In the genomic region with DNA sequence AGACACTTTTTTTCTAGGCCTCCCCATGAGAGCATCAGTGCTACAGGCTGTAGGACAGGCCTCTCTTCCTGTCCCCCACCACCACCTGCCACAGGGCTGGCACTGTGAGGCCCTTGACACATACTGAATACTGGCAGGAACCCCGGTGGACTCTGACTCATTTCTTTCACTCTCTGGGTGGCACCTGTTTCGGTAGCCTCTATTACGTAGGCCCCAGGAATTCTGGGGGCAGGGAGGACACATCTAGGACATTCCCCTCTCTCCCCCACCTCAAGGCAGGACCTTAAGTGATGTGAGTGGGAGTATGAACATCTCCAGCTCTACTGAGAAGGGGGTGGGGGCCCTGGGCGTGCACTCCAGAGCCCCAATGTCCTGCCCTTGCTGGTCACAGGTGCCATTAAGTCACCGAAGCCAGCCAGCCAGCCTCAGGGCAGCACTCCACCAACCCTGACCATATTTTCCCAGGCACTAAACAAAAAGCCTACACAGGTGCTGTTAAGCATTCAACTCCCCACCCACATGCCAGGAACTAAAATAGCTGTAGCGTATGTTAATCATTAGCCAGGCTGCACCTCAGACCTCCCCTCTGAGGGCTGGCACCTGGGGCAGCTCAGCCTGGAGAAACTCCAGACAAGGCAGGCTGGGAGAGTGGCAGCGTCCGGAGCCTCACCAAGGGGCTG, we compare ENCODE assay signal across 8 cellular contexts. TPM values are rescaled to one million over a fixed set of nuclear protein-coding genes. Genes with fewer than 3 reads are reported as not detected.
DNase-seq lines count a peak whose midpoint lies in the region; ATAC-seq, FAIRE-seq and TF ChIP-seq lines count a peak whose summit lies in the region.

No MANE protein-coding gene starts in this region.

- ATAC-seq in HG03575 (IDR thresholded peaks at IDR 0.05; ENCODE audit: extremely low read depth, insufficient number of reproducible peaks, low FRiP score, unreplicated experiment): peak; percentile 48
- ATAC-seq in pancreas: peak; percentile 85 to 92 (median 90)
- ATAC-seq in sciatic nerve: no peak

- H3K9me3 ChIP-seq in pancreas (no peaks in the 10 kb centered on the region), HAP-1 (no peaks in the 10 kb centered on the region; the same call in 1 of the 2 replicates)

- intact Hi-C loops in activated CD4-positive, alpha-beta T cell treated with anti-CD3 and anti-CD28 coated beads, Interleukin-2, amount 10 ng/mL, durations not matched to agents 24 days and 14 days (cut with micrococcal nuclease): loop anchor here (1.0 kb wide), 2 partner anchors 8 kb away; no protein-coding TSS in a partner anchor
- intact Hi-C loops in dorsolateral prefrontal cortex (cut with DNase I) (no loop called here), pancreas (cut with DNase I) (no loop called here), sciatic nerve (cut with DNase I) (no loop called here)

- peaks cover 69 to 90% (median 80%) of the 10 kb centered on the region in 3 donors for H3K4me1 ChIP-seq in pancreas
- H3K4me1 ChIP-seq in HAP-1: no peaks in the 10 kb centered on the region

- FAIRE-seq in pancreas (lab: Jason Lieb, UNC): no peak

- peak overlapping the region in 1 of 59 donors; percentile 12 for H3K4me3 ChIP-seq in dorsolateral prefrontal cortex
- peak overlapping the region in 2 of 4 donors; percentile 13 to 14 for H3K4me3 ChIP-seq in pancreas
- H3K4me3 ChIP-seq in HAP-1: no peak overlapping the region

- H3K27me3 Mint-ChIP-seq in activated CD4-positive, alpha-beta T cell treated with anti-CD3 and anti-CD28 coated beads, Interleukin-2, amount 10 ng/mL, durations not matched to agents 24 days and 14 days: no peaks in the 10 kb centered on the region

- DNase-seq in CD1c-positive myeloid dendritic cell (ENCODE audit: extremely low spot score): peak; percentile 44
- DNase-seq in GM20000 (ENCODE audit: low spot score): peak; percentile 43
- DNase-seq in activated CD4-positive, alpha-beta T cell treated with anti-CD3 and anti-CD28 coated beads, Interleukin-2, amount 10 ng/mL, durations not matched to agents 24 days and 14 days: peak; percentile 78
- peak in 2 of 10 donors; percentile 69 for DNase-seq in dorsolateral prefrontal cortex
- DNase-seq in pancreas: peak; percentile 84 to 93 (median 92)
- DNase-seq in sciatic nerve (ENCODE audit: low spot score): no peak
- DNase-seq in HAP-1 (ENCODE audit: low spot score in 2 of 2): no peak

- peaks cover 37% of the 10 kb centered on the region for H3K36me3 Mint-ChIP-seq in activated CD4-positive, alpha-beta T cell treated with anti-CD3 and anti-CD28 coated beads, Interleukin-2, amount 10 ng/mL, durations not matched to agents 24 days and 14 days (ENCODE audit: low read depth)

- H3K4me3 Mint-ChIP-seq in activated CD4-positive, alpha-beta T cell treated with anti-CD3 and anti-CD28 coated beads, Interleukin-2, amount 10 ng/mL, durations not matched to agents 24 days and 14 days: peak overlapping the region; percentile 47

- 11 to 12% methylated on average over 8 of the region's 8 CpGs for WGBS in pancreas, 2 donors

- in situ Hi-C loops in HAP-1 (cut with MboI; ENCODE audit: low sequenced_read_pairs): no loop called here

- no peak for TF ChIP-seq CTCF in GM20000 (IDR thresholded peaks at IDR 0.05; ENCODE audit: extremely low read depth, missing control alignments)
- no peak for TF ChIP-seq CTCF in dorsolateral prefrontal cortex (IDR thresholded peaks at IDR 0.05 in 54 of 56, conservative IDR thresholded peaks at IDR 0.05 in 2 of 56; ENCODE audit: low read depth in 1 of 56, partially characterized antibody in 56 of 56)
- no peak for TF ChIP-seq CTCF in pancreas (IDR thresholded peaks at IDR 0.05)

- H3K9me3 Mint-ChIP-seq in activated CD4-positive, alpha-beta T cell treated with anti-CD3 and anti-CD28 coated beads, Interleukin-2, amount 10 ng/mL, durations not matched to agents 24 days and 14 days: no peaks in the 10 kb centered on the region

- no peaks in the 10 kb centered on the region for H3K27me3 ChIP-seq in dorsolateral prefrontal cortex
- no peaks in the 10 kb centered on the region for H3K27me3 ChIP-seq in pancreas
- no peaks in the 10 kb centered on the region for H3K27me3 ChIP-seq in HAP-1 (ENCODE audit: low read depth)

- H3K27ac Mint-ChIP-seq in activated CD4-positive, alpha-beta T cell treated with anti-CD3 and anti-CD28 coated beads, Interleukin-2, amount 10 ng/mL, durations not matched to agents 24 days and 14 days: peak overlapping the region; percentile 84

- H3K27ac ChIP-seq in dorsolateral prefrontal cortex: peak overlapping the region in 56 of 59 donors; percentile 12 to 95 (median 71)
- H3K27ac ChIP-seq in pancreas: peak overlapping the region; percentile 98 to 99 (median 98)

- peaks cover 61% of the 10 kb centered on the region for H3K4me1 Mint-ChIP-seq in activated CD4-positive, alpha-beta T cell treated with anti-CD3 and anti-CD28 coated beads, Interleukin-2, amount 10 ng/mL, durations not matched to agents 24 days and 14 days

- H3K36me3 ChIP-seq in pancreas (no peaks in the 10 kb centered on the region), HAP-1 (replicated peaks) (no peaks in the 10 kb centered on the region)

RNA-seq across cellular contexts. Expression of gene ANXA11, which starts 8.9 kb away (rescaled TPM):
- 223 and 232 TPM in 2 replicates for total RNA-seq in activated CD4-positive, alpha-beta T cell treated with anti-CD3 and anti-CD28 coated beads, Interleukin-2, amount 10 ng/mL, durations not matched to agents 24 days and 14 days
- total RNA-seq in dorsolateral prefrontal cortex: 100 to 1,000 TPM in 70 of 120 experiments, 10 to 100 TPM in 50; 47.9 to 162 (median 105) TPM
- 100 to 1,000 TPM in 2 of 6 donors, 10 to 100 TPM in 4; 74.0 to 140 (median 91.8) TPM for total RNA-seq in pancreas
- polyA plus RNA-seq in pancreas: 100 to 1,000 TPM; 128 to 193 TPM
- total RNA-seq in sciatic nerve: 205 TPM

Comparison
In these comparisons a context has a peak if more than half of its experiments do, and no peak if none do; other contexts are left out.
1. DNase-seq: peak in CD1c-positive myeloid dendritic cell (single experiment), GM20000 (single experiment), activated CD4-positive, alpha-beta T cell treated with anti-CD3 and anti-CD28 coated beads, Interleukin-2, amount 10 ng/mL, durations not matched to agents 24 days and 14 days (single experiment) and pancreas (6 of 6); none in sciatic nerve (single experiment) and HAP-1 (0 of 2).